Comparison of ENCODE assay signal across 9 cellular contexts in the genomic region with DNA sequence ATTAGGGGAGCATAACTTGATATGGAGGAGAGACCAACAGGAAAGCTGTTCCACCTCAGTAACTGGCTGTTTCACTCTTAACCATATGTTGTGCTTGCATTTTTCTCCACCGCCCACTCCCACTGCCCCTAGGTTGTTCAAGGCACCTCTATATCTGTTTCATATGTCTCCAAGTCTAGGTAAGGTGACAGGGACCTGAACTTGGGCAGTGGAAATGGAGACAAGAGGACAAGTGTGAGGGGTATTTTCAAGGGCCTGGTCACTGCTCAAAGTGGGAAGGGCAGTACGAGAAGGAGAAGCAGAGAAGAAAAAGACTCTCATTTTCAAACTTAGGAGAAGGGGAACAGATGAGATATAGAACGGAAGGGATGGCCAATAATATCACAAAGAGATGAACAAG. TPM values are rescaled to one million over a fixed set of nuclear protein-coding genes. Genes with fewer than 3 reads are reported as not detected.
DNase-seq lines count a peak whose midpoint lies in the region; ATAC-seq and TF ChIP-seq lines count a peak whose summit lies in the region.
"Had no signal": no experiment of that assay in that cellular context is flagged by ENCODE, and none has a peak within 500 bp of the region (broad histone marks: within the 10 kb centered on the region; RNA-seq: fewer than 3 reads in every experiment).

No MANE protein-coding gene starts in this region.

- peaks cover 74% of the 10 kb centered on the region for H3K79me2 ChIP-seq in ACC112 (ENCODE audit: control insufficient read depth, insufficient read depth, low read length, unreplicated experiment)

- TF ChIP-seq CTCF in GM12875 (IDR thresholded peaks at IDR 0.05; ENCODE audit: borderline replicate concordance, insufficient read depth, low read depth, low read length), result no peak
- TF ChIP-seq CTCF in Peyer's patch (IDR thresholded peaks at IDR 0.05), result no peak
- no peak for TF ChIP-seq CTCF in lower lobe of right lung (IDR thresholded peaks at IDR 0.05)

- intact Hi-C loops in lower lobe of right lung (cut with DNase I), result no loop called here

- H3K36me3 ChIP-seq in ACC112 (ENCODE audit: insufficient read depth, low read length) (peaks cover 4% of the 10 kb centered on the region; the same call in 1 of the 2 replicates), Peyer's patch (no peaks in the 10 kb centered on the region), lower lobe of right lung (no peaks in the 10 kb centered on the region)

- H3K4me1 ChIP-seq in ACC112 (ENCODE audit: control insufficient read depth, insufficient read depth, low read length, unreplicated experiment), result peaks cover 54% of the 10 kb centered on the region
- H3K4me1 ChIP-seq in Peyer's patch, result peaks cover 0 to 6% (median 0%) of the 10 kb centered on the region in 4 donors
- peaks cover 47% of the 10 kb centered on the region for H3K4me1 ChIP-seq in lower lobe of right lung

- DNase-seq in Peyer's patch (no peak), lower lobe of right lung (no peak), NCI-H1694 treated with DMSO at 0.1 percent for 48 hours (lab: John Stamatoyannopoulos, UW) (no peak), NCI-H1105 treated with DMSO at 0.1 percent for 48 hours (lab: John Stamatoyannopoulos, UW) (no peak), H4 (ENCODE audit: low spot score) (no peak)
- DNase-seq: DND-41 had no signal

- H3K9me3 ChIP-seq in Peyer's patch, result no peaks in the 10 kb centered on the region
- H3K9me3 ChIP-seq in lower lobe of right lung, result no peaks in the 10 kb centered on the region

- ATAC-seq in lower lobe of right lung (no peak), GM18517 (IDR thresholded peaks at IDR 0.05; ENCODE audit: unreplicated experiment) (no peak)

- H2AFZ ChIP-seq in ACC112 (ENCODE audit: low read length, unreplicated experiment), result no peak overlapping the region

- no peak for TF ChIP-seq POLR2A in Peyer's patch (IDR thresholded peaks at IDR 0.05)

- H3K27me3 ChIP-seq in ACC112 (ENCODE audit: insufficient read depth, low read length) (no peaks in the 10 kb centered on the region), Peyer's patch (no peaks in the 10 kb centered on the region), lower lobe of right lung (ENCODE audit: low read depth) (peaks cover 30% of the 10 kb centered on the region)

- H3K4me3 ChIP-seq in ACC112 (ENCODE audit: low read depth, low read length), result peak overlapping the region; percentile 95
- H3K4me3 ChIP-seq in GM12875 (ENCODE audit: low read depth, low read length), result peak overlapping the region; percentile 87
- H3K4me3 ChIP-seq in Peyer's patch, result peak overlapping the region in 3 of 4 donors; percentile 70 to 74 (median 73)
- H3K4me3 ChIP-seq in lower lobe of right lung, result peak overlapping the region; percentile 69

- H3K27ac ChIP-seq in ACC112 (ENCODE audit: low read depth, low read length) (peak overlapping the region; percentile 60; the same call in 1 of the 2 replicates), Peyer's patch (peak overlapping the region in 2 of 4 donors; percentile 94 to 96), lower lobe of right lung (no peak overlapping the region)

RNA-seq across cellular contexts. Expression of a gene that starts 3.1 kb away (rescaled TPM):
- total RNA-seq in Peyer's patch (10 to 100 TPM; 41.9 to 82.3 (median 49.8) TPM), lower lobe of right lung (45.8 TPM)
- 75.5 and 111 TPM in 2 replicates for total RNA-seq in H4 (2014; rRNA removed; shearing (Covaris generic))
